Comparison of ENCODE assay signal across 7 cellular contexts in the genomic region with DNA sequence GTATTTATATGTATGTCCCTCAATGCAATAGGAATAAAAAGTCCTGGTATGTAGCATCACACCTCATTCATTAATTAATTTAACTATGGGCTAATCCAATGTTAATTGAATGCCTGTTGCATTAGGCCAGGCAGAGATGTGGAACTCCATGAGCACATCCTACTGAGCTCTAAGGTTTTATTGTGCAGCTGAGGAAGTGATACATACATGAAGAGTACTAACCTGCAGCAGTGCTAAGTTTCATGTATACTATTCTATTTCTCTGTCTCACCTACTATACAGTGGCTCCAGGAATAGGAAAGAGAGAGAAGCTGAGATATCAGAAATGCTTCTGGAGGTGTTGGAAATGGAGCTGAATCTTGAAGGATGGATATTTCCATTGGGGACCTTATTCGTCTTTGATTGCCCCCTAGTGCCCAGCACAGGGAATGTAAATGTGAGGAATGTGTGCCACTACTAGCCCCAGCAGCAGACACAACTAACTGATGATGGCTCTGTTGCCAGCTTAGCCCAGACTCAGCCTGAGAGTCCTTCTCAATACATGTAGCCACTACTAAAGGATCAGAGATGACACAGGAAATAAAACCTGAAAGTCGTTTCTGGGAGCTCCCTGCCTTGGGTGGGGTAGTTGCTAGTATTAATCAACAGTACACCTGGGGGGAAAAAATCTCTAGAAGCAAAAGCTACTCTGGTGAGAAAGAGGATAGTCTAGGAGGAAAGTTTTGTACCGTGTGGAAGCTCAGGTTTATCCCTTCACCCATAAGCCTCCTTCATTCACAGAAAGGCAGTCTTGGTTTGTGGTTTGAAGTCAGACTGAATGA.
A peak's percentile ranks its signal among the peaks of the same experiment; 100 is the strongest.
DNase-seq lines count a peak whose midpoint lies in the region; ATAC-seq and FAIRE-seq lines count a peak whose summit lies in the region.

No MANE protein-coding gene starts in this region.

- H3K27me3 ChIP-seq in SJSA1 (replicated peaks) = peaks cover 26% of the 10 kb centered on the region

- no peaks in the 10 kb centered on the region for H3K4me1 ChIP-seq in SJSA1 (replicated peaks)

- DNase-seq in DMS153 treated with DMSO at 0.1 percent for 48 hours (lab: John Stamatoyannopoulos, UW; ENCODE audit: unreplicated experiment) (peak; percentile 5), GM19239 (ENCODE audit: insufficient read length, low spot score) (peak; percentile 9), HT1080 (ENCODE audit: low read depth) (peak; percentile 53), SJSA1 (ENCODE audit: low read depth in 1 of 2, low spot score in 2 of 2) (peak; percentile 35 to 50), fibroblast of gingiva (ENCODE audit: low read depth) (peak; percentile 38), putamen (ENCODE audit: low spot score) (peak; percentile 69)

- FAIRE-seq in GM19239 (lab: Jason Lieb, UNC) = peak; percentile 84

- H3K27ac ChIP-seq in SJSA1 = no peak overlapping the region

- H3K9me3 ChIP-seq in SJSA1 (replicated peaks) = no peaks in the 10 kb centered on the region

- H3K36me3 ChIP-seq in SJSA1 = no peaks in the 10 kb centered on the region

- no peak overlapping the region for H3K4me3 ChIP-seq in SJSA1

- no peak for ATAC-seq in HG03108 (IDR thresholded peaks at IDR 0.05; ENCODE audit: unreplicated experiment)

Comparison
In these comparisons a context has a peak if more than half of its experiments do, and no peak if none do; other contexts are left out.
1. DNase-seq: peak in every context shown above with its lines; median percentile 69 in putamen; 53 in HT1080; 42 in SJSA1; 38 in fibroblast of gingiva; 9 in GM19239; 5 in DMS153 treated with DMSO at 0.1 percent for 48 hours.